Comparison of ENCODE assay signal across 18 cellular contexts in genomic region chr19:30111051-30111450, GRCh38.
DNase-seq lines count a peak whose midpoint lies in the region; ATAC-seq and TF ChIP-seq lines count a peak whose summit lies in the region.
"Had no signal": no experiment of that assay in that cellular context is flagged by ENCODE, and none has a peak within 500 bp of the region (broad histone marks: within the 10 kb centered on the region; RNA-seq: fewer than 3 reads in every experiment).

No MANE protein-coding gene starts in this region.

- no peaks in the 10 kb centered on the region for H3K27me3 ChIP-seq in hepatocyte
- no peaks in the 10 kb centered on the region for H3K27me3 ChIP-seq in CD8-positive, alpha-beta T cell (ENCODE audit: insufficient read depth, low read length)

- POLR2A ChIA-PET in CD8-positive, alpha-beta T cell (lab: Charles Lee) = interaction anchor here (1.1 kb wide), 1 partner anchor 12 kb away, joined by 3 read pairs; no protein-coding TSS in a partner anchor

- H3K4me3 ChIP-seq in hepatocyte = no peak overlapping the region
- no peak overlapping the region for H3K4me3 ChIP-seq in CD8-positive, alpha-beta T cell (ENCODE audit: low read depth, low read length)
- H3K4me3 ChIP-seq: GM23248 had no signal

- H3K36me3 ChIP-seq in hepatocyte (replicated peaks; ENCODE audit: insufficient read depth, low read depth) = no peaks in the 10 kb centered on the region
- H3K36me3 ChIP-seq in CD8-positive, alpha-beta T cell (ENCODE audit: insufficient read depth, low read length) = no peaks in the 10 kb centered on the region

- peak overlapping the region; percentile 31 for H2AFZ ChIP-seq in hepatocyte
- H2AFZ ChIP-seq: GM23248 had no signal

- peak overlapping the region; percentile 56 for H3K4me2 ChIP-seq in hepatocyte

- TF ChIP-seq CTCF in natural killer cell (IDR thresholded peaks at IDR 0.05) (no peak), hepatocyte (IDR thresholded peaks at IDR 0.05; ENCODE audit: poor library complexity) (no peak)
- TF ChIP-seq CTCF in CD8-positive, alpha-beta T cell (IDR thresholded peaks at IDR 0.05) = no peak

- intact Hi-C loops in natural killer cell (cut with micrococcal nuclease) = no loop called here
- intact Hi-C loops in CD8-positive, alpha-beta T cell (cut with DNase I, micrococcal nuclease) = no loop called here

- CTCF ChIA-PET in CD8-positive, alpha-beta T cell (lab: Charles Lee) = no interaction called here

- H3K36me3 Mint-ChIP-seq in natural killer cell treated with Interleukin-12 subunit alpha and Interleukin-12 subunit beta and Interleukin-15 and Interleukin-18, amount 100 ng/mL, for 72 hours = no peaks in the 10 kb centered on the region
- no peaks in the 10 kb centered on the region for H3K36me3 Mint-ChIP-seq in natural killer cell
- no peaks in the 10 kb centered on the region for H3K36me3 Mint-ChIP-seq in CD8-positive, alpha-beta T cell
- H3K36me3 Mint-ChIP-seq: CD14-positive monocyte; CD8-positive, alpha-beta memory T cell had no signal

- ATAC-seq in natural killer cell treated with Interleukin-12 subunit alpha and Interleukin-12 subunit beta and Interleukin-15 and Interleukin-18, amount 100 ng/mL, for 72 hours = no peak
- no peak for ATAC-seq in natural killer cell
- ATAC-seq in SK-N-SH treated with all-trans-retinoic acid at 6 μM for 48 hours = no peak; the same call in 2 of the 3 replicates
- ATAC-seq in CD8-positive, alpha-beta T cell = no peak

- H3K4me1 ChIP-seq in hepatocyte (ENCODE audit: insufficient read depth) = peaks cover 4% of the 10 kb centered on the region
- no peaks in the 10 kb centered on the region for H3K4me1 ChIP-seq in CD8-positive, alpha-beta T cell (ENCODE audit: insufficient read depth, low read length)
- H3K4me1 ChIP-seq: Caco-2 had no signal

- no peak overlapping the region for H3K4me3 Mint-ChIP-seq in natural killer cell treated with Interleukin-12 subunit alpha and Interleukin-12 subunit beta and Interleukin-15 and Interleukin-18, amount 100 ng/mL, for 72 hours
- no peak overlapping the region for H3K4me3 Mint-ChIP-seq in natural killer cell
- no peak overlapping the region for H3K4me3 Mint-ChIP-seq in CD8-positive, alpha-beta T cell
- H3K4me3 Mint-ChIP-seq: CD14-positive monocyte; CD8-positive, alpha-beta memory T cell; H9; IgD-negative memory B cell had no signal

- no peaks in the 10 kb centered on the region for H3K4me1 Mint-ChIP-seq in natural killer cell treated with Interleukin-12 subunit alpha and Interleukin-12 subunit beta and Interleukin-15 and Interleukin-18, amount 100 ng/mL, for 72 hours (ENCODE audit: low read depth in 2 of 2)
- no peaks in the 10 kb centered on the region for H3K4me1 Mint-ChIP-seq in natural killer cell
- H3K4me1 Mint-ChIP-seq in CD8-positive, alpha-beta T cell (ENCODE audit: low read depth) = no peaks in the 10 kb centered on the region
- H3K4me1 Mint-ChIP-seq: CD14-positive monocyte; CD8-positive, alpha-beta memory T cell; IgD-negative memory B cell had no signal

- H3K9me3 ChIP-seq in hepatocyte (ENCODE audit: low read depth) = no peaks in the 10 kb centered on the region
- no peaks in the 10 kb centered on the region for H3K9me3 ChIP-seq in CD8-positive, alpha-beta T cell (ENCODE audit: low read length)
- H3K9me3 ChIP-seq: Caco-2 had no signal

- H3K9me3 Mint-ChIP-seq in natural killer cell treated with Interleukin-12 subunit alpha and Interleukin-12 subunit beta and Interleukin-15 and Interleukin-18, amount 100 ng/mL, for 72 hours = no peaks in the 10 kb centered on the region
- no peaks in the 10 kb centered on the region for H3K9me3 Mint-ChIP-seq in natural killer cell
- H3K9me3 Mint-ChIP-seq in CD8-positive, alpha-beta T cell = no peaks in the 10 kb centered on the region
- H3K9me3 Mint-ChIP-seq: CD8-positive, alpha-beta memory T cell; H9; IgD-negative memory B cell had no signal

- 63% methylated on average over 6 of the region's 6 CpGs for WGBS in hepatocyte (ENCODE audit: low lambda C conversion rate, missing lambda C conversion rate)

- no peaks in the 10 kb centered on the region for H3K79me2 ChIP-seq in hepatocyte

- no peaks in the 10 kb centered on the region for H4K20me1 ChIP-seq in hepatocyte (ENCODE audit: insufficient read depth, poor library complexity, severe bottlenecking)

- H3K27me3 Mint-ChIP-seq in natural killer cell treated with Interleukin-12 subunit alpha and Interleukin-12 subunit beta and Interleukin-15 and Interleukin-18, amount 100 ng/mL, for 72 hours = peaks cover 3 to 6% of the 10 kb centered on the region in 2 donors
- H3K27me3 Mint-ChIP-seq in natural killer cell (ENCODE audit: low read depth in 2 of 2) = peaks cover 2 to 15% of the 10 kb centered on the region in 2 donors
- H3K27me3 Mint-ChIP-seq in CD8-positive, alpha-beta T cell (ENCODE audit: low read depth) = peaks cover 9% of the 10 kb centered on the region
- H3K27me3 Mint-ChIP-seq: IgD-negative memory B cell had no signal

- H3K9me2 ChIP-seq in hepatocyte (replicated peaks; ENCODE audit: insufficient read depth) = no peaks in the 10 kb centered on the region

- no peak overlapping the region for H3K27ac Mint-ChIP-seq in natural killer cell treated with Interleukin-12 subunit alpha and Interleukin-12 subunit beta and Interleukin-15 and Interleukin-18, amount 100 ng/mL, for 72 hours
- no peak overlapping the region for H3K27ac Mint-ChIP-seq in natural killer cell
- H3K27ac Mint-ChIP-seq in CD8-positive, alpha-beta T cell = no peak overlapping the region
- H3K27ac Mint-ChIP-seq: CD14-positive monocyte; CD8-positive, alpha-beta memory T cell; IgD-negative memory B cell had no signal

- H3K27ac ChIP-seq in hepatocyte = peak overlapping the region; percentile 31
- H3K27ac ChIP-seq in CD8-positive, alpha-beta T cell (ENCODE audit: low read depth, low read length) = no peak overlapping the region
- H3K27ac ChIP-seq: 22Rv1, GM23248 had no signal

- DNase-seq in natural killer cell treated with Interleukin-12 subunit alpha and Interleukin-12 subunit beta and Interleukin-15 and Interleukin-18, amount 100 ng/mL, for 72 hours (ENCODE audit: low spot score) = peak; percentile 25
- DNase-seq in natural killer cell = no peak
- no peak for DNase-seq in hepatocyte (ENCODE audit: low spot score)
- DNase-seq in NCI-H524 (lab: John Stamatoyannopoulos, UW) = no peak
- DNase-seq in CD8-positive, alpha-beta T cell = no peak
- no peak for DNase-seq in RKO (ENCODE audit: low spot score)
- DNase-seq: ACHN, Caco-2, DND-41, GDM1, GM23248, H9, KG1 had no signal

TF ChIP-seq in SK-N-SH treated with all-trans-retinoic acid at 6 μM for 48 hours, 23 proteins besides CTCF, POLR2A, EP300 and RAD21:
- TF ChIP-seq RARB (CRISPR knock-in tag; IDR thresholded peaks at IDR 0.05) = no peak
- peak; percentile 62; the same call in 1 of the 2 replicates for TF ChIP-seq TSHZ2 (CRISPR knock-in tag; IDR thresholded peaks at IDR 0.05)
- peak; percentile 92 for TF ChIP-seq TCF4 (CRISPR knock-in tag; IDR thresholded peaks at IDR 0.05; ENCODE audit: borderline replicate concordance)
TF ChIP-seq in SK-N-SH treated with all-trans-retinoic acid at 6 μM for 48 hours: peak in this region for 2.
